In the genomic region with DNA sequence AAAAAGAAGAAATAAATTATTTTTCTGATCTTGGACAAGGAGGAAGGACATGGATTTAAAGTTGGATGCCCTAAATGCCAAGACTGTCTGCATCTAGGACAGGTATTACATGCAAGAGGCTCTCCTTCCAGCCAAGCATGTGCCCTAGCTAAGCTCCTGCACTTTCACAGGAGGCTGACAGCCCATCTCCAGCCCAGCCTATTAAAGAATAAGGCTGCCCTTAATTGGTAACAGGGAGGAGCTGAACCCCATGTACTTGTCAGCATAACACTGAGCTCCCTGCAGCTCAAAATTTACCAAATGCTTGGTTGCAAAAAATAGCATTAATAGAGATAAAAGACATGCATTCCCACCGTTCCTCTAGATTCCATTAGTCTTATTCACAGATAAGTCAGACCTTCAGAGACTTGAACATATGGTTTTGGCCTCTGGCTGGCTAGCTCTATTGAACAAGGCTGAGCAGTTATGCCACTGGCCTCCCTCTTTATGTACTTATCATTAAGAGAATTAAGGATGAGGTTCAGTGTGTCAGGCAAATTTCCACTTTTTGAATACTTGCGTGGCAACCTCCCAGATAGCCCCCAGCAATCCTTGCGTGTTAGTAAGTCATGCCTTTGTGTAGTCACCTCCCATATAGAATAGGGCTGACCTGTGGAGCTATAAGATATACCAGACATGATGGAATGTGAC, we compare ENCODE assay signal across 28 cellular contexts. TPM values are rescaled to one million over a fixed set of nuclear protein-coding genes. Genes with fewer than 3 reads are reported as not detected.
A peak's percentile ranks its signal among the peaks of the same experiment; 100 is the strongest.
DNase-seq lines count a peak whose midpoint lies in the region; ATAC-seq and TF ChIP-seq lines count a peak whose summit lies in the region.
"Had no signal": no experiment of that assay in that cellular context is flagged by ENCODE, and none has a peak within 500 bp of the region (broad histone marks: within the 10 kb centered on the region; RNA-seq: fewer than 3 reads in every experiment).

No MANE protein-coding gene starts in this region.

- no peaks in the 10 kb centered on the region for H3K36me3 Mint-ChIP-seq in naive thymus-derived CD4-positive, alpha-beta T cell
- H3K36me3 Mint-ChIP-seq: activated naive CD4-positive, alpha-beta T cell treated with anti-CD3 and anti-CD28 coated beads, Interleukin-2, amount 50 U/mL, for 72 hours had no signal

- no peaks in the 10 kb centered on the region for H3F3A ChIP-seq in GM23248 (ENCODE audit: insufficient read depth)

- H3K27ac ChIP-seq in GM23248, result no peak overlapping the region
- no peak overlapping the region for H3K27ac ChIP-seq in trophoblast cell (ENCODE audit: low read depth, low read length)
- no peak overlapping the region for H3K27ac ChIP-seq in naive thymus-derived CD4-positive, alpha-beta T cell (ENCODE audit: low read depth, low read length)
- H3K27ac ChIP-seq: BLaER1 treated with 17β-estradiol and CSF1 and Interleukin-3, amounts not matched to agents 10 nM and 100 nM; parathyroid adenoma; SJSA1; tibial nerve had no signal

- no peaks in the 10 kb centered on the region for H4K20me1 ChIP-seq in GM23248 (ENCODE audit: insufficient read depth)
- H4K20me1 ChIP-seq: BLaER1 treated with 17β-estradiol and CSF1 and Interleukin-3, amounts not matched to agents 10 nM and 100 nM had no signal

- H3K79me1 ChIP-seq in trophoblast cell (ENCODE audit: low read length), result no peaks in the 10 kb centered on the region

- H3K4me2 ChIP-seq in GM23248 (ENCODE audit: unreplicated experiment) (no peak overlapping the region), trophoblast cell (ENCODE audit: low read length) (no peak overlapping the region)
- H3K4me2 ChIP-seq: BLaER1 treated with 17β-estradiol and CSF1 and Interleukin-3, amounts not matched to agents 10 nM and 100 nM had no signal

- H3K9ac ChIP-seq in GM23248 (no peak overlapping the region), trophoblast cell (ENCODE audit: low read length) (no peak overlapping the region)
- H3K9ac ChIP-seq: BLaER1 treated with 17β-estradiol and CSF1 and Interleukin-3, amounts not matched to agents 10 nM and 100 nM; parathyroid adenoma had no signal

- H3K4me1 Mint-ChIP-seq in naive thymus-derived CD4-positive, alpha-beta T cell, result no peaks in the 10 kb centered on the region

- H4K91ac ChIP-seq in trophoblast cell (ENCODE audit: low read depth, low read length), result no peak overlapping the region

- peaks cover 0 to 19% (median 9%) of the 10 kb centered on the region in 5 donors for H3K27me3 Mint-ChIP-seq in naive thymus-derived CD4-positive, alpha-beta T cell

- H3K27ac Mint-ChIP-seq in naive thymus-derived CD4-positive, alpha-beta T cell, result no peak overlapping the region
- H3K27ac Mint-ChIP-seq: activated CD4-positive, alpha-beta memory T cell treated with anti-CD3 and anti-CD28 coated beads, Interleukin-2, amount 10 ng/mL, durations not matched to agents 7 days and 5 days; activated naive CD4-positive, alpha-beta T cell treated with anti-CD3 and anti-CD28 coated beads, Interleukin-2, amount 50 U/mL, for 72 hours; activated T-helper 2 cell treated with anti-CD3 and anti-CD28 coated beads, Interferon-gamma antibody, Interleukin-2, Interleukin-4, amounts not matched to agents 10 μg/mL and 5 μg/mL and 100 μg/mL, durations not matched to agents 14 hours and 24 hours and 36 hours; nephron progenitor cell; T-helper 1 cell treated with Interleukin-12 subunit alpha and Interleukin-12 subunit beta and Interleukin-4 antibody, amounts not matched to agents 30 μg/mL and 1 μg/mL, for 36 hours had no signal

- H3K9me3 ChIP-seq in GM23248 (ENCODE audit: low read depth), result no peaks in the 10 kb centered on the region
- H3K9me3 ChIP-seq in trophoblast cell (ENCODE audit: insufficient read depth, low read depth, low read length), result peaks cover 7% of the 10 kb centered on the region
- H3K9me3 ChIP-seq in naive thymus-derived CD4-positive, alpha-beta T cell (ENCODE audit: control insufficient read depth in 2 of 3, low read length in 3 of 3), result no peaks in the 10 kb centered on the region
- H3K9me3 ChIP-seq: MG63, SJSA1, tibial nerve had no signal

- H3K79me2 ChIP-seq in GM23248 (ENCODE audit: insufficient read depth) (no peaks in the 10 kb centered on the region), trophoblast cell (ENCODE audit: control insufficient read depth, insufficient read depth, low read length, poor library complexity) (no peaks in the 10 kb centered on the region)
- H3K79me2 ChIP-seq: parathyroid adenoma had no signal

- H2BK5ac ChIP-seq in trophoblast cell (ENCODE audit: low read depth, low read length, poor library complexity), result no peak overlapping the region

- H3K18ac ChIP-seq in trophoblast cell (ENCODE audit: low read length), result no peak overlapping the region

- TF ChIP-seq CTCF in fibroblast of the aortic adventitia (IDR thresholded peaks at IDR 0.05; ENCODE audit: insufficient read depth, low read length), result no peak

- H3K9me3 Mint-ChIP-seq in naive thymus-derived CD4-positive, alpha-beta T cell, result peaks cover 0 to 1% (median 0%) of the 10 kb centered on the region in 11 donors
- H3K9me3 Mint-ChIP-seq: activated CD4-positive, alpha-beta memory T cell treated with anti-CD3 and anti-CD28 coated beads, Interleukin-2, amount 10 ng/mL, durations not matched to agents 7 days and 5 days; activated T-helper 2 cell treated with anti-CD3 and anti-CD28 coated beads, Interferon-gamma antibody, Interleukin-2, Interleukin-4, amounts not matched to agents 10 μg/mL and 5 μg/mL and 100 μg/mL, durations not matched to agents 14 hours and 24 hours and 36 hours; T-helper 1 cell treated with Interleukin-12 subunit alpha and Interleukin-12 subunit beta and Interleukin-4 antibody, amounts not matched to agents 30 μg/mL and 1 μg/mL, for 36 hours had no signal

- no peak overlapping the region for H3K4me3 ChIP-seq in GM23248
- no peak overlapping the region for H3K4me3 ChIP-seq in fibroblast of the aortic adventitia (ENCODE audit: low read depth, low read length)
- no peak overlapping the region for H3K4me3 ChIP-seq in trophoblast cell (ENCODE audit: low read depth, low read length)
- H3K4me3 ChIP-seq in naive thymus-derived CD4-positive, alpha-beta T cell (ENCODE audit: low read length), result no peak overlapping the region
- H3K4me3 ChIP-seq: BLaER1 treated with 17β-estradiol and CSF1 and Interleukin-3, amounts not matched to agents 10 nM and 100 nM; MG63; SJSA1; tibial nerve had no signal

- CTCF ChIA-PET in naive thymus-derived CD4-positive, alpha-beta T cell (lab: Charles Lee), result interaction anchor here (0.6 kb wide), 1 partner anchor 1301 kb away, joined by 3 read pairs; no protein-coding TSS in a partner anchor

- H3K36me3 ChIP-seq in GM23248 (ENCODE audit: low read depth) (no peaks in the 10 kb centered on the region), trophoblast cell (ENCODE audit: control insufficient read depth in 1 of 2, insufficient read depth in 2 of 2, low read length in 2 of 2) (no peaks in the 10 kb centered on the region)
- H3K36me3 ChIP-seq in naive thymus-derived CD4-positive, alpha-beta T cell (ENCODE audit: control insufficient read depth in 2 of 3, insufficient read depth in 3 of 3, low read length in 3 of 3), result no peaks in the 10 kb centered on the region
- H3K36me3 ChIP-seq: BLaER1 treated with 17β-estradiol and CSF1 and Interleukin-3, amounts not matched to agents 10 nM and 100 nM; MG63; SJSA1; tibial nerve had no signal

- POLR2A ChIA-PET in naive thymus-derived CD4-positive, alpha-beta T cell (lab: Charles Lee), result no interaction called here

- H3K4ac ChIP-seq in trophoblast cell (ENCODE audit: low read depth, low read length), result no peak overlapping the region

- DNase-seq in GM23248, result peak; percentile 17
- peak; percentile 36 for DNase-seq in RPMI7951 (ENCODE audit: low read depth)
- DNase-seq in fibroblast of the aortic adventitia (ENCODE audit: low read depth), result peak; percentile 78
- peak; percentile 78 to 89 for DNase-seq in trophoblast cell
- no peak for DNase-seq in naive thymus-derived CD4-positive, alpha-beta T cell
- DNase-seq in DMS79 treated with DMSO at 0.1 percent for 48 hours (lab: John Stamatoyannopoulos, UW), result no peak
- DNase-seq: activated CD4-positive, alpha-beta memory T cell treated with anti-CD3 and anti-CD28 coated beads, Interleukin-2, amount 10 ng/mL, durations not matched to agents 7 days and 5 days; activated CD4-positive, CD25-positive, alpha-beta regulatory T cell treated with anti-CD3 and anti-CD28 coated beads, Interleukin-2, amount 50 U/mL, for 72 hours; activated CD8-positive, alpha-beta memory T cell treated with anti-CD3 and anti-CD28 coated beads, Interleukin-2, amount 50 U/mL, for 48 hours; anterior cingulate cortex; caudate nucleus; dermis blood vessel endothelial cell; glutamatergic neuron; kidney; MG63; NCI-H1105 treated with DMSO at 0.1 percent for 48 hours; NCI-H1930; nephron progenitor cell; right cardiac atrium; stimulated activated CD4-positive, alpha-beta T cell treated with anti-CD3 and anti-CD28 coated beads, Interleukin-2, amount 100 ng/mL, for 48 hours had no signal

- H2AFZ ChIP-seq in GM23248, result no peak overlapping the region
- H2AFZ ChIP-seq in trophoblast cell (ENCODE audit: insufficient read depth, low read length, poor library complexity), result no peak overlapping the region
- H2AFZ ChIP-seq: parathyroid adenoma had no signal

- H4K12ac ChIP-seq in trophoblast cell (ENCODE audit: low read depth, low read length), result no peak overlapping the region

- H3K4me3 Mint-ChIP-seq in naive thymus-derived CD4-positive, alpha-beta T cell, result no peak overlapping the region
- H3K4me3 Mint-ChIP-seq: activated CD4-positive, alpha-beta memory T cell treated with anti-CD3 and anti-CD28 coated beads, Interleukin-2, amount 10 ng/mL, durations not matched to agents 7 days and 5 days; nephron progenitor cell; T-helper 1 cell treated with Interleukin-12 subunit alpha and Interleukin-12 subunit beta and Interleukin-4 antibody, amounts not matched to agents 30 μg/mL and 1 μg/mL, for 36 hours had no signal

- H3K4me1 ChIP-seq in GM23248 (ENCODE audit: insufficient read depth), result peaks cover 19% of the 10 kb centered on the region
- H3K4me1 ChIP-seq in trophoblast cell (ENCODE audit: control insufficient read depth in 1 of 2, insufficient read depth in 2 of 2, low read length in 2 of 2), result peaks cover 0 to 2% of the 10 kb centered on the region in 2 experiments
- no peaks in the 10 kb centered on the region for H3K4me1 ChIP-seq in naive thymus-derived CD4-positive, alpha-beta T cell (ENCODE audit: control insufficient read depth in 2 of 2, insufficient read depth in 2 of 2, low read length in 2 of 2)
- H3K4me1 ChIP-seq: parathyroid adenoma had no signal

- H2BK120ac ChIP-seq in trophoblast cell (ENCODE audit: insufficient read depth, low read length, poor library complexity), result no peak overlapping the region

- H3K9me2 ChIP-seq in GM23248 (ENCODE audit: insufficient read depth), result no peaks in the 10 kb centered on the region

- intact Hi-C loops in naive thymus-derived CD4-positive, alpha-beta T cell (cut with micrococcal nuclease), result no loop called here

- H3K23ac ChIP-seq in trophoblast cell (ENCODE audit: low read length), result no peak overlapping the region

- H2AK5ac ChIP-seq in trophoblast cell (ENCODE audit: low read length), result no peak overlapping the region

- H3K27me3 ChIP-seq in GM23248 (replicated peaks; ENCODE audit: insufficient read depth), result no peaks in the 10 kb centered on the region
- no peaks in the 10 kb centered on the region for H3K27me3 ChIP-seq in trophoblast cell (ENCODE audit: insufficient read depth, low read length)
- H3K27me3 ChIP-seq in naive thymus-derived CD4-positive, alpha-beta T cell (ENCODE audit: control insufficient read depth in 2 of 2, insufficient read depth in 2 of 2, low read length in 2 of 2), result no peaks in the 10 kb centered on the region
- H3K27me3 ChIP-seq: BLaER1 treated with 17β-estradiol and CSF1 and Interleukin-3, amounts not matched to agents 10 nM and 100 nM; MG63; SJSA1; tibial nerve had no signal

- no peak overlapping the region for H4K8ac ChIP-seq in trophoblast cell (ENCODE audit: low read depth, low read length)

- no peak overlapping the region for H2BK12ac ChIP-seq in trophoblast cell (ENCODE audit: low read length)

- no peak for ATAC-seq in GM21390 (IDR thresholded peaks at IDR 0.05; ENCODE audit: unreplicated experiment)
- no peak for ATAC-seq in naive thymus-derived CD4-positive, alpha-beta T cell
- ATAC-seq: activated naive CD4-positive, alpha-beta T cell treated with anti-CD3 and anti-CD28 coated beads, Interleukin-2, amount 50 U/mL, for 72 hours; right cardiac atrium had no signal

- WGBS in GM23248 (ENCODE audit: low coverage in 1 of 2, low lambda C conversion rate in 2 of 2, missing lambda C conversion rate in 2 of 2), 2 experiments, result 67% methylated on average over 3 of the region's 3 CpGs
- WGBS in trophoblast cell (ENCODE audit: extremely low coverage, insufficient coverage, insufficient read length), result no CpG with 5 or more reads among the region's 3 CpGs

- no peak overlapping the region for H3K14ac ChIP-seq in trophoblast cell (ENCODE audit: low read length)

- in situ Hi-C loops in GM23248 (cut with MboI), result no loop called here

RNA-seq across cellular contexts. Expression of gene OLFML3, which starts 29.2 kb away (rescaled TPM):
- total RNA-seq in GM23248 (2014; rRNA removed; shearing (Covaris generic)), result 156 and 168 TPM in 2 replicates
- 141 and 149 TPM in 2 replicates for polyA plus RNA-seq in GM23248 (2016; fragmentation: Nextera tagmentation; extraction: Ambion mirVana)
- 9.1 and 9.7 TPM in 2 replicates for total RNA-seq in RPMI7951 (2014; rRNA removed; shearing (Covaris generic))
- total RNA-seq in fibroblast of the aortic adventitia (ENCODE audit: low replicate concordance), result 135 and 212 TPM in 2 replicates
- 142 and 148 TPM in 2 replicates for polyA plus RNA-seq in trophoblast cell (2013)
- 1 to 10 TPM in 3 of 5 experiments, under 1 TPM in 2; 0.24 to 1.8 (median 1.1) TPM for total RNA-seq in naive thymus-derived CD4-positive, alpha-beta T cell
- polyA plus RNA-seq in naive thymus-derived CD4-positive, alpha-beta T cell, result not detected

Comparison
In these comparisons a context has a peak if more than half of its experiments do, and no peak if none do; other contexts are left out.
1. DNase-seq: peak in GM23248 (single experiment), RPMI7951 (single experiment), fibroblast of the aortic adventitia (single experiment) and trophoblast cell (2 of 2); none in naive thymus-derived CD4-positive, alpha-beta T cell (0 of 9) and DMS79 treated with DMSO at 0.1 percent for 48 hours (single experiment).
2. RNA of gene OLFML3, which starts 29.2 kb away (total RNA-seq): 156 to 168 TPM in GM23248 and 135 to 212 TPM in fibroblast of the aortic adventitia; 9.1 to 9.7 TPM in RPMI7951 and 0.24 to 1.8 TPM in naive thymus-derived CD4-positive, alpha-beta T cell; every median in the first group is over 10 times any median in the second.